In genomic region chr17:74990581-74991105, GRCh38 we compare ENCODE assay signal across 28 cellular contexts. TPM values are rescaled to one million over a fixed set of nuclear protein-coding genes. Genes with fewer than 3 reads are reported as not detected.
A peak's percentile ranks its signal among the peaks of the same experiment; 100 is the strongest.
DNase-seq lines count a peak whose midpoint lies in the region; ATAC-seq and TF ChIP-seq lines count a peak whose summit lies in the region.
"Had no signal": no experiment of that assay in that cellular context is flagged by ENCODE, and none has a peak within 500 bp of the region (broad histone marks: within the 10 kb centered on the region; RNA-seq: fewer than 3 reads in every experiment).

No MANE protein-coding gene starts in this region.

- H3K36me3 ChIP-seq in HCT116 (ENCODE audit: control insufficient read depth in 1 of 2, insufficient read depth in 2 of 2, low read length in 2 of 2) (no peaks in the 10 kb centered on the region), mesenchymal stem cell (ENCODE audit: control insufficient read depth in 1 of 2, insufficient read depth in 2 of 2, low read depth in 1 of 2, low read length in 2 of 2) (peaks cover 0 to 12% of the 10 kb centered on the region in 2 experiments), skeletal muscle tissue (ENCODE audit: control insufficient read depth in 3 of 3, insufficient read depth in 3 of 3, low read length in 3 of 3) (no peaks in the 10 kb centered on the region), thyroid gland (no peaks in the 10 kb centered on the region)
- H3K36me3 ChIP-seq: thoracic aorta had no signal

- no peak overlapping the region for H2BK5ac ChIP-seq in mesenchymal stem cell (ENCODE audit: low read depth, low read length, poor library complexity, severe bottlenecking)

- peaks cover 11% of the 10 kb centered on the region for H3K36me3 Mint-ChIP-seq in brain
- no peaks in the 10 kb centered on the region for H3K36me3 Mint-ChIP-seq in immature natural killer cell
- H3K36me3 Mint-ChIP-seq: activated naive CD8-positive, alpha-beta T cell treated with anti-CD3 and anti-CD28 coated beads, Interleukin-2, amount 10 ng/mL, durations not matched to agents 7 days and 5 days; CD14-positive monocyte; memory B cell; naive thymus-derived CD8-positive, alpha-beta T cell had no signal

- no peak for TF ChIP-seq RAD21 in HCT116 (IDR thresholded peaks at IDR 0.05; ENCODE audit: low read depth)

- H3K79me2 ChIP-seq in HCT116 (ENCODE audit: insufficient read depth, low read length) = peaks cover 32% of the 10 kb centered on the region; the same call in 1 of the 2 replicates

- ATAC-seq in HCT116 = no peak
- no peak for ATAC-seq in GM19328 (IDR thresholded peaks at IDR 0.05; ENCODE audit: unreplicated experiment)
- ATAC-seq: HepG2; naive thymus-derived CD8-positive, alpha-beta T cell; sciatic nerve; stimulated activated effector memory CD8-positive, alpha-beta T cell treated with anti-CD3 and anti-CD28 coated beads, Interleukin-12 subunit alpha, Interleukin-12 subunit beta, amount 100 ng/mL, for 72 hours had no signal

- BruUV-seq in HCT116 (replicated peaks; lab: Mats Ljungman, UMichigan) = no TSS peak

- no peak overlapping the region for H4K8ac ChIP-seq in mesenchymal stem cell (ENCODE audit: low read length)

- intact Hi-C loops in HCT116 (cut with micrococcal nuclease) (no loop called here), thyroid gland (cut with DNase I) (no loop called here)

- H3K23ac ChIP-seq in mesenchymal stem cell (ENCODE audit: low read length in 2 of 2) = no peak overlapping the region

- CTCF ChIA-PET in HCT116 (lab: Charles Lee) = interaction anchor here (1.0 to 4.0 kb wide), 2 partner anchors 29 to 211 kb away, joined by 3 to 16 read pairs; no protein-coding TSS in a partner anchor

- no peak overlapping the region for H3K18ac ChIP-seq in mesenchymal stem cell (ENCODE audit: low read depth in 1 of 2, low read length in 2 of 2)

- no peak overlapping the region for H2BK120ac ChIP-seq in mesenchymal stem cell (ENCODE audit: low read depth, low read length)

- no peak overlapping the region for H3K4ac ChIP-seq in mesenchymal stem cell (ENCODE audit: low read depth in 1 of 2, low read length in 2 of 2)

- DNase-seq in HCT116 (ENCODE audit: low read depth, low spot score) = no peak
- no peak for DNase-seq in mesenchymal stem cell
- DNase-seq in NCI-H2029 (lab: John Stamatoyannopoulos, UW) = no peak
- no peak for DNase-seq in immature natural killer cell
- no peak for DNase-seq in thyroid gland
- DNase-seq: activated naive CD8-positive, alpha-beta T cell treated with anti-CD3 and anti-CD28 coated beads, Interleukin-2, amount 10 ng/mL, durations not matched to agents 7 days and 5 days; islet precursor cell; naive thymus-derived CD8-positive, alpha-beta T cell; NCI-H1105; NCI-H2029 treated with DMSO at 0.1 percent for 48 hours; NCI-H226; NCI-H82; stimulated activated CD4-positive, alpha-beta T cell treated with anti-CD3 and anti-CD28 coated beads, Interleukin-1b, Interleukin-23, amount 100 ng/mL, for 48 hours; WERI-Rb-1 had no signal

- no peak overlapping the region for H2BK15ac ChIP-seq in mesenchymal stem cell (ENCODE audit: low read depth, poor library complexity, severe bottlenecking)

- H3K27me3 ChIP-seq in HCT116 (ENCODE audit: insufficient read depth, low read length) (no peaks in the 10 kb centered on the region), mesenchymal stem cell (ENCODE audit: control insufficient read depth in 1 of 2, insufficient read depth in 1 of 2, low read length in 2 of 2) (no peaks in the 10 kb centered on the region), skeletal muscle tissue (ENCODE audit: control insufficient read depth in 3 of 3, insufficient read depth in 3 of 3, low read length in 3 of 3) (peaks cover 0 to 3% (median 2%) of the 10 kb centered on the region in 3 donors), thyroid gland (no peaks in the 10 kb centered on the region)
- H3K27me3 ChIP-seq: SJSA1 had no signal

- H3K4me1 ChIP-seq in HCT116 (ENCODE audit: control insufficient read depth in 1 of 2, insufficient read depth in 2 of 2, low read length in 2 of 2) (peaks cover 45 to 56% of the 10 kb centered on the region in 2 experiments), mesenchymal stem cell (ENCODE audit: control insufficient read depth, insufficient read depth, low read depth, low read length) (peaks cover 27% of the 10 kb centered on the region), skeletal muscle tissue (ENCODE audit: control insufficient read depth in 3 of 3, insufficient read depth in 3 of 3, low read length in 3 of 3) (peaks cover 20 to 33% (median 22%) of the 10 kb centered on the region in 3 donors), thyroid gland (peaks cover 5 to 19% of the 10 kb centered on the region in 2 donors)

- no peak overlapping the region for H3K4me3 ChIP-seq in HCT116 (replicated peaks in 1 of 2; ENCODE audit: low read depth in 1 of 2, low read length in 2 of 2)
- no peak overlapping the region for H3K4me3 ChIP-seq in mesenchymal stem cell (ENCODE audit: insufficient read depth in 1 of 2, low read depth in 1 of 2, low read length in 2 of 2)
- H3K4me3 ChIP-seq in skeletal muscle tissue (ENCODE audit: low read length in 3 of 3) = peak overlapping the region in 1 of 3 donors; percentile 2
- no peak overlapping the region for H3K4me3 ChIP-seq in thyroid gland (replicated peaks in 1 of 3)
- H3K4me3 ChIP-seq: coronary artery, SJSA1, thoracic aorta had no signal

- no peaks in the 10 kb centered on the region for H3K9me2 ChIP-seq in HCT116 (ENCODE audit: insufficient read depth)

- H3K9me3 Mint-ChIP-seq in brain (peaks cover 0 to 2% (median 0%) of the 10 kb centered on the region in 5 experiments), immature natural killer cell (no peaks in the 10 kb centered on the region)
- H3K9me3 Mint-ChIP-seq: activated naive CD8-positive, alpha-beta T cell treated with anti-CD3 and anti-CD28 coated beads, Interleukin-2, amount 10 ng/mL, durations not matched to agents 7 days and 5 days; memory B cell; naive thymus-derived CD8-positive, alpha-beta T cell; stimulated activated effector memory CD8-positive, alpha-beta T cell treated with anti-CD3 and anti-CD28 coated beads, Interleukin-12 subunit alpha, Interleukin-12 subunit beta, amount 100 ng/mL, for 72 hours had no signal

- peak overlapping the region; percentile 31 for H2AK5ac ChIP-seq in mesenchymal stem cell (ENCODE audit: low read length, severe bottlenecking)

- 97% methylated on average over 10 of the region's 10 CpGs for WGBS in mesenchymal stem cell
- WGBS in thyroid gland, 2 donors = 91% methylated on average over 9 to 10 of the region's 10 CpGs

- H3K9ac ChIP-seq in HCT116 (ENCODE audit: low read length) (0 out of 2 replicates have a peak overlapping the region, but pooled peaks have one; percentile 6), mesenchymal stem cell (ENCODE audit: low read length) (peak overlapping the region; percentile 32), skeletal muscle tissue (ENCODE audit: low read depth in 1 of 3, low read length in 3 of 3) (peak overlapping the region in 1 of 3 donors; percentile 45)

- H3K9me3 ChIP-seq in HCT116 (ENCODE audit: control insufficient read depth in 1 of 2, insufficient read depth in 1 of 2, low read depth in 1 of 2, low read length in 2 of 2) (no peaks in the 10 kb centered on the region), mesenchymal stem cell (ENCODE audit: control insufficient read depth, low read length) (no peaks in the 10 kb centered on the region), skeletal muscle tissue (ENCODE audit: control insufficient read depth in 3 of 3, low read length in 3 of 3) (no peaks in the 10 kb centered on the region), thyroid gland (no peaks in the 10 kb centered on the region)
- H3K9me3 ChIP-seq: SJSA1, thoracic aorta had no signal

- H3K79me1 ChIP-seq in mesenchymal stem cell (replicated peaks; ENCODE audit: low read length, poor library complexity, severe bottlenecking) = peaks cover 30% of the 10 kb centered on the region

- TF ChIP-seq CTCF in HCT116 (IDR thresholded peaks at IDR 0.05 in 2 of 3, conservative IDR thresholded peaks at IDR 0.05 in 1 of 3; ENCODE audit: borderline replicate concordance in 1 of 3, insufficient read depth in 1 of 3, low read depth in 2 of 3, low read length in 2 of 3) = no peak
- TF ChIP-seq CTCF in brain (conservative IDR thresholded peaks at IDR 0.05) = no peak
- TF ChIP-seq CTCF in thyroid gland (IDR thresholded peaks at IDR 0.05) = no peak

- no peak overlapping the region for H2AFZ ChIP-seq in HCT116 (ENCODE audit: low read depth, low read length, poor library complexity, severe bottlenecking)
- H2AFZ ChIP-seq in mesenchymal stem cell (ENCODE audit: low read depth, low read length) = no peak overlapping the region

- no peak overlapping the region for H2BK12ac ChIP-seq in mesenchymal stem cell (ENCODE audit: low read length in 2 of 2)

- H3K27me3 Mint-ChIP-seq in brain = peaks cover 4% of the 10 kb centered on the region
- peaks cover 0 to 11% (median 10%) of the 10 kb centered on the region in 3 donors for H3K27me3 Mint-ChIP-seq in immature natural killer cell (ENCODE audit: low read depth in 3 of 3)

- no peak overlapping the region for H3K14ac ChIP-seq in mesenchymal stem cell (ENCODE audit: low read length in 2 of 2)

- TF ChIP-seq POLR2A in HCT116 (IDR thresholded peaks at IDR 0.05; ENCODE audit: borderline replicate concordance, extremely low read depth, insufficient read depth, insufficient read length) = no peak
- TF ChIP-seq POLR2A in thyroid gland (IDR thresholded peaks at IDR 0.05) = no peak

- POLR2A ChIA-PET in HCT116 (lab: Charles Lee) = interaction anchor here (0.8 to 1.2 kb wide), 2 partner anchors 20 to 21 kb away, joined by 3 to 4 read pairs; no protein-coding TSS in a partner anchor

- peak overlapping the region; percentile 49 to 88 (median 66) for H3K27ac Mint-ChIP-seq in brain
- H3K27ac Mint-ChIP-seq in immature natural killer cell = no peak overlapping the region
- H3K27ac Mint-ChIP-seq: activated naive CD8-positive, alpha-beta T cell treated with anti-CD3 and anti-CD28 coated beads, Interleukin-2, amount 10 ng/mL, durations not matched to agents 7 days and 5 days; CD14-positive monocyte; memory B cell; naive thymus-derived CD8-positive, alpha-beta T cell; stimulated activated effector memory CD8-positive, alpha-beta T cell treated with anti-CD3 and anti-CD28 coated beads, Interleukin-12 subunit alpha, Interleukin-12 subunit beta, amount 100 ng/mL, for 72 hours had no signal

- H3K4me3 Mint-ChIP-seq in brain = peak overlapping the region in 3 of 5 experiments; percentile 54 to 66 (median 62)
- no peak overlapping the region for H3K4me3 Mint-ChIP-seq in immature natural killer cell
- H3K4me3 Mint-ChIP-seq: activated naive CD8-positive, alpha-beta T cell treated with anti-CD3 and anti-CD28 coated beads, Interleukin-2, amount 10 ng/mL, durations not matched to agents 7 days and 5 days; CD14-positive monocyte; memory B cell; stimulated activated effector memory CD8-positive, alpha-beta T cell treated with anti-CD3 and anti-CD28 coated beads, Interleukin-12 subunit alpha, Interleukin-12 subunit beta, amount 100 ng/mL, for 72 hours had no signal

- H4K20me1 ChIP-seq in HCT116 (ENCODE audit: insufficient read depth) = no peaks in the 10 kb centered on the region

- H3K4me2 ChIP-seq in HCT116 (ENCODE audit: low read length) = peak overlapping the region; percentile 28
- H3K4me2 ChIP-seq in mesenchymal stem cell (ENCODE audit: low read length, poor library complexity, severe bottlenecking) = no peak overlapping the region

- H3K4me1 Mint-ChIP-seq in brain = peaks cover 50% of the 10 kb centered on the region
- H3K4me1 Mint-ChIP-seq in immature natural killer cell = peaks cover 10 to 16% of the 10 kb centered on the region in 2 donors

- H4K91ac ChIP-seq in mesenchymal stem cell (ENCODE audit: low read length) = no peak overlapping the region

- RAD21 ChIA-PET in HCT116 (lab: Charles Lee; ENCODE audit: low non-redundant PET in 1 of 2, low total read pairs in 2 of 2, uncharacterized antibody in 2 of 2, unreplicated experiment in 2 of 2) = no interaction called here

- H3K27ac ChIP-seq in HCT116 (ENCODE audit: low read depth, low read length) (peak overlapping the region; percentile 74), mesenchymal stem cell (ENCODE audit: low read length, poor library complexity, severe bottlenecking) (no peak overlapping the region), skeletal muscle tissue (ENCODE audit: low read depth, low read length) (peak overlapping the region; percentile 6), thyroid gland (no peak overlapping the region)
- H3K27ac ChIP-seq: HL-60, SJSA1, thoracic aorta, WERI-Rb-1 had no signal

RNA-seq across cellular contexts. Expression of gene CDR2L, which starts 3.2 kb away (rescaled TPM):
- total RNA-seq in HCT116 (2021; ENCODE audit: unreplicated experiment) (26.5 TPM), skeletal muscle tissue (2.6 TPM), thyroid gland (1 to 10 TPM; 2.6 to 9.8 (median 4.2) TPM)
- 16.9 and 17.4 TPM in 2 replicates for polyA plus RNA-seq in HCT116 (2012)
- polyA plus RNA-seq in brain (ENCODE audit: insufficient read depth, low read depth, low replicate concordance) (26.6 TPM), immature natural killer cell (not detected)
- 30.2 TPM for polyA plus RNA-seq in mesenchymal stem cell (2013, experiment 1 of 2)
- polyA plus RNA-seq in mesenchymal stem cell (2013, experiment 2 of 2) = 29.7 TPM
- polyA plus RNA-seq: CD14-positive monocyte; naive thymus-derived CD8-positive, alpha-beta T cell had no signal

RNA-seq across cellular contexts. Expression of gene HID1, which starts 18.1 kb away (rescaled TPM):
- total RNA-seq in HCT116 (2021; ENCODE audit: unreplicated experiment) = 43.8 TPM
- polyA plus RNA-seq in HCT116 (2012) = 37.7 and 58.1 TPM in 2 replicates
- 93.8 TPM for polyA plus RNA-seq in brain (ENCODE audit: insufficient read depth, low read depth, low replicate concordance)
- polyA plus RNA-seq in mesenchymal stem cell (2013, experiment 1 of 2) = 1.4 TPM
- 1.5 TPM for polyA plus RNA-seq in mesenchymal stem cell (2013, experiment 2 of 2)
- total RNA-seq in skeletal muscle tissue = 3.7 TPM
- under 1 TPM in 2 of 3 donors, not detected in 1; 0.34 to 0.94 TPM for polyA plus RNA-seq in immature natural killer cell
- 10 to 100 TPM; 19.4 to 27.4 (median 21.3) TPM for total RNA-seq in thyroid gland
- polyA plus RNA-seq: CD14-positive monocyte had no signal

RNA-seq across cellular contexts. Expression of gene MRPL58, which starts 21.8 kb away (rescaled TPM):
- total RNA-seq in HCT116 (2021; ENCODE audit: unreplicated experiment) = 80.5 TPM
- 82.8 and 104 TPM in 2 replicates for polyA plus RNA-seq in HCT116 (2012)
- 36.7 TPM for polyA plus RNA-seq in brain (ENCODE audit: insufficient read depth, low read depth, low replicate concordance)
- 30.1 TPM for polyA plus RNA-seq in mesenchymal stem cell (2013, experiment 1 of 2)
- polyA plus RNA-seq in mesenchymal stem cell (2013, experiment 2 of 2) = 29.8 TPM
- total RNA-seq in skeletal muscle tissue = 20.9 TPM
- 10 to 100 TPM; 32.4 to 52.3 (median 47.1) TPM for polyA plus RNA-seq in immature natural killer cell
- 10 to 100 TPM; 37.8 to 55.1 (median 49.7) TPM for total RNA-seq in thyroid gland

RNA-seq across cellular contexts. Expression of gene OTOP3, which starts 54.9 kb away (rescaled TPM):
- total RNA-seq in HCT116 (2021; ENCODE audit: unreplicated experiment) (not detected), skeletal muscle tissue (not detected), thyroid gland (not detected)
- polyA plus RNA-seq in HCT116 (2012) = not detected in 2 replicates
- polyA plus RNA-seq in brain (ENCODE audit: insufficient read depth, low read depth, low replicate concordance) (not detected), immature natural killer cell (not detected)
- not detected for polyA plus RNA-seq in mesenchymal stem cell (2013, experiment 1 of 2)
- polyA plus RNA-seq in mesenchymal stem cell (2013, experiment 2 of 2) = not detected
- total RNA-seq: activated naive CD8-positive, alpha-beta T cell treated with anti-CD3 and anti-CD28 coated beads, Interleukin-2, amount 10 ng/mL, durations not matched to agents 7 days and 5 days; H7; HepG2; naive thymus-derived CD8-positive, alpha-beta T cell; sciatic nerve; SJSA1; T-helper 2 cell treated with Interferon-gamma antibody and Interleukin-4, amounts not matched to agents 100 ng/mL and 5 ng/mL, for 36 hours; thoracic aorta had no signal
- polyA plus RNA-seq: CD14-positive monocyte; HepG2; naive thymus-derived CD8-positive, alpha-beta T cell had no signal

RNA-seq across cellular contexts. Expression of gene ATP5PD, which starts 56.1 kb away (rescaled TPM):
- 407 TPM for total RNA-seq in HCT116 (2021; ENCODE audit: unreplicated experiment)
- polyA plus RNA-seq in HCT116 (2012) = 326 and 476 TPM in 2 replicates
- polyA plus RNA-seq in brain (ENCODE audit: insufficient read depth, low read depth, low replicate concordance) = 425 TPM
- 488 TPM for polyA plus RNA-seq in mesenchymal stem cell (2013, experiment 1 of 2)
- polyA plus RNA-seq in mesenchymal stem cell (2013, experiment 2 of 2) = 495 TPM
- 247 TPM for total RNA-seq in skeletal muscle tissue
- 100 to 1,000 TPM; 257 to 366 (median 261) TPM for polyA plus RNA-seq in immature natural killer cell
- total RNA-seq in thyroid gland = 100 to 1,000 TPM; 172 to 408 (median 330) TPM

Comparison
In these comparisons a context has a peak if more than half of its experiments do, and no peak if none do; other contexts are left out.
1. H3K27ac ChIP-seq: peak in HCT116 (single experiment) and skeletal muscle tissue (single experiment); none in mesenchymal stem cell (single experiment) and thyroid gland (0 of 3).
2. H3K27ac Mint-ChIP-seq: peak in brain (5 of 5); none in immature natural killer cell (0 of 6).
3. H3K4me3 Mint-ChIP-seq: peak in brain (3 of 5); none in immature natural killer cell (0 of 5).